28 cellular contexts compared by ENCODE assay signal in genomic region chr3:155110021-155110420, GRCh38. TPM values are rescaled to one million over a fixed set of nuclear protein-coding genes. Genes with fewer than 3 reads are reported as not detected.
"Had no signal": no experiment of that assay in that cellular context is flagged by ENCODE, and none has a peak within 500 bp of the region (broad histone marks: within the 10 kb centered on the region; RNA-seq: fewer than 3 reads in every experiment).

No MANE protein-coding gene starts in this region.

- DNase-seq: activated CD8-positive, alpha-beta memory T cell treated with anti-CD3 and anti-CD28 coated beads, Interleukin-2, amount 10 ng/mL, durations not matched to agents 7 days and 5 days; activated CD8-positive, alpha-beta T cell treated with anti-CD3 and anti-CD28 coated beads, Interleukin-2, amount 10 ng/mL, durations not matched to agents 7 days and 5 days; activated naive CD8-positive, alpha-beta T cell treated with anti-CD3 and anti-CD28 coated beads, Interleukin-2, amount 50 U/mL, for 24 hours; activated T-cell treated with anti-CD3 and anti-CD28 coated beads, Interleukin-2, amount 50 U/mL, for 48 hours; colonic mucosa; dorsolateral prefrontal cortex; effector memory CD8-positive, alpha-beta T cell; erythroblast; gastrocnemius medialis; islet precursor cell; left ventricle myocardium inferior; naive B cell; nucleus accumbens; pancreas; psoas muscle; sigmoid colon; small intestine; stimulated activated CD4-positive, alpha-beta T cell treated with anti-CD3 and anti-CD28 coated beads, Interleukin-1b, Interleukin-23, amount 100 ng/mL, for 48 hours; stimulated activated CD4-positive, alpha-beta T cell treated with anti-CD3 and anti-CD28 coated beads, Interleukin-4, amount 100 ng/mL, for 4 hours; stimulated activated CD8-positive, alpha-beta memory T cell treated with anti-CD3 and anti-CD28 coated beads, Interleukin-4, amount 100 ng/mL, for 48 hours; stimulated activated naive CD8-positive, alpha-beta T cell treated with anti-CD3 and anti-CD28 coated beads, Interleukin-15, amount 100 ng/mL, for 72 hours; T-helper 17 cell; tibial artery; upper lobe of right lung had no signal

- H3K27me3 ChIP-seq: breast epithelium, colonic mucosa, gastrocnemius medialis, hepatocyte, pancreas, sigmoid colon, upper lobe of right lung had no signal

- H3K27ac ChIP-seq: breast epithelium, colonic mucosa, dorsolateral prefrontal cortex, gastrocnemius medialis, hepatocyte, left ventricle myocardium inferior, pancreas, psoas muscle, sigmoid colon, tibial artery, upper lobe of right lung had no signal

- H3K4me1 ChIP-seq: breast epithelium, colonic mucosa, gastrocnemius medialis, left ventricle myocardium inferior, pancreas, psoas muscle, sigmoid colon, tibial artery, upper lobe of right lung had no signal

- H2AFZ ChIP-seq: hepatocyte had no signal

- H3K9me3 ChIP-seq: breast epithelium, colonic mucosa, gastrocnemius medialis, pancreas, psoas muscle, sigmoid colon, tibial artery, upper lobe of right lung had no signal

- FAIRE-seq: pancreas, small intestine had no signal

- H3K36me3 ChIP-seq: breast epithelium, colonic mucosa, gastrocnemius medialis, left ventricle myocardium inferior, pancreas, sigmoid colon, tibial artery, upper lobe of right lung had no signal

- H3K4me3 ChIP-seq: breast epithelium, colonic mucosa, dorsolateral prefrontal cortex, gastrocnemius medialis, hepatocyte, left ventricle myocardium inferior, lung, pancreas, psoas muscle, sigmoid colon, tibial artery, upper lobe of right lung had no signal

- H3K4me2 ChIP-seq: hepatocyte had no signal

RNA-seq across cellular contexts. Expression of gene MME, which starts 29.9 kb away (rescaled TPM):
- total RNA-seq: activated CD8-positive, alpha-beta memory T cell treated with anti-CD3 and anti-CD28 coated beads, Interleukin-2, amount 10 ng/mL, durations not matched to agents 7 days and 5 days; activated CD8-positive, alpha-beta T cell treated with anti-CD3 and anti-CD28 coated beads, Interleukin-2, amount 10 ng/mL, durations not matched to agents 7 days and 5 days; activated T-helper 2 cell treated with anti-CD3 and anti-CD28 coated beads, Interferon-gamma antibody, Interleukin-2, Interleukin-4, amounts not matched to agents 10 μg/mL and 5 μg/mL and 100 μg/mL, durations not matched to agents 14 hours and 24 hours and 36 hours had no signal
